Comparison of ENCODE assay signal across 3 cellular contexts in genomic region chr3:41033956-41034519, GRCh38.
TF ChIP-seq lines count a peak whose summit lies in the region.

No MANE protein-coding gene starts in this region.

TF ChIP-seq in GM23338, 12 proteins besides CTCF, POLR2A, EP300 and RAD21:
- TF ChIP-seq ZNF331 (CRISPR knock-in tag; IDR thresholded peaks at IDR 0.05; ENCODE audit: low read depth) (no peak), POLR2AphosphoS5 (IDR thresholded peaks at IDR 0.05; ENCODE audit: low read depth) (no peak), CREB1 (CRISPR knock-in tag; IDR thresholded peaks at IDR 0.05; ENCODE audit: low read depth) (0 out of 2 replicates have a peak, but pooled peaks have one; percentile 24), EZH2phosphoT487 (IDR thresholded peaks at IDR 0.05; ENCODE audit: unreplicated experiment) (no peak)

TF ChIP-seq in HEK293, 187 proteins besides CTCF, POLR2A, EP300 and RAD21:
- TF ChIP-seq ZNF623 (tag by site-specific recombination; IDR thresholded peaks at IDR 0.05) (no peak), ZIC2 (tag by site-specific recombination; IDR thresholded peaks at IDR 0.05) (peak; percentile 71)

TF ChIP-seq in H1, 55 proteins besides CTCF, POLR2A, EP300 and RAD21:
- TF ChIP-seq ATF2 (IDR thresholded peaks at IDR 0.05; ENCODE audit: low read length) (no peak), HDAC2 (IDR thresholded peaks at IDR 0.05; ENCODE audit: borderline replicate concordance in 1 of 2, low read depth in 2 of 2, low read length in 2 of 2) (no peak), KDM1A (IDR thresholded peaks at IDR 0.05; ENCODE audit: borderline replicate concordance, low read length) (no peak), GTF2F1 (IDR thresholded peaks at IDR 0.05; ENCODE audit: borderline replicate concordance, low read depth, low read length) (no peak), POLR2AphosphoS5 (IDR thresholded peaks at IDR 0.05; ENCODE audit: low read depth, low read length) (no peak)
